In genomic region chr11:111388431-111388830, GRCh38 we compare ENCODE assay signal across 27 cellular contexts.
DNase-seq lines count a peak whose midpoint lies in the region; ATAC-seq and FAIRE-seq lines count a peak whose summit lies in the region.
"Had no signal": no experiment of that assay in that cellular context is flagged by ENCODE, and none has a peak within 500 bp of the region (broad histone marks: within the 10 kb centered on the region; RNA-seq: fewer than 3 reads in every experiment).

No MANE protein-coding gene starts in this region.

- H3K27ac Mint-ChIP-seq in stimulated activated memory B cell treated with anti-CD40 and anti-IgM and Interleukin-4, amounts not matched to agents 10 μg/mL and 1 μg/mL and 100 μg/mL, for 72 hours: peak overlapping the region; percentile 36

- H3K27me3 Mint-ChIP-seq in stimulated activated memory B cell treated with anti-CD40 and anti-IgM and Interleukin-4, amounts not matched to agents 10 μg/mL and 1 μg/mL and 100 μg/mL, for 72 hours: no peaks in the 10 kb centered on the region

- DNase-seq in HTR-8/SVneo (ENCODE audit: insufficient read length, low spot score) (peak; percentile 38), NCI-H226 (peak; percentile 38), astrocyte of the hippocampus (ENCODE audit: low read depth, low spot score) (peak; percentile 25), cerebellar nuclear complex (lab: John Stamatoyannopoulos, UW) (no peak), head of caudate nucleus (no peak)
- DNase-seq: activated CD4-positive, alpha-beta T cell treated with anti-CD3 and anti-CD28 coated beads, Interleukin-2, amount 50 U/mL, for 1 hour; activated gamma-delta T cell treated with Interleukin-2 at 50 U/mL for 16 hours; activated T-cell treated with anti-CD3 and anti-CD28 coated beads, Interleukin-2, amount 50 U/mL, for 4 hours; brain microvascular endothelial cell; effector CD8-positive, alpha-beta T cell; heart left ventricle; kidney; midbrain; naive thymus-derived CD8-positive, alpha-beta T cell; NCI-H1436; NCI-H2081 treated with DMSO at 0.1 percent for 48 hours; NCI-H446 treated with DMSO at 0.1 percent for 48 hours; NCI-H82; occipital lobe; OCI-M1; SHP77; stimulated activated CD8-positive, alpha-beta memory T cell treated with anti-CD3 and anti-CD28 coated beads, Interleukin-4, amount 100 ng/mL, for 48 hours; T-helper 9 cell had no signal

- no peak for FAIRE-seq in HTR-8/SVneo (lab: Jason Lieb, UNC)
- FAIRE-seq: H1, kidney, small intestine had no signal

- H3K4me1 Mint-ChIP-seq in stimulated activated memory B cell treated with anti-CD40 and anti-IgM and Interleukin-4, amounts not matched to agents 10 μg/mL and 1 μg/mL and 100 μg/mL, for 72 hours: peaks cover 23% of the 10 kb centered on the region

- intact Hi-C loops in head of caudate nucleus (cut with DNase I): no loop called here

- peaks cover 2% of the 10 kb centered on the region for H3K9me3 Mint-ChIP-seq in stimulated activated memory B cell treated with anti-CD40 and anti-IgM and Interleukin-4, amounts not matched to agents 10 μg/mL and 1 μg/mL and 100 μg/mL, for 72 hours
- H3K9me3 Mint-ChIP-seq: activated T-cell treated with anti-CD3 and anti-CD28 coated beads, Interleukin-2, amount 50 U/mL, for 4 hours had no signal

- ATAC-seq in stimulated activated memory B cell treated with anti-CD40 and anti-IgM and Interleukin-4, amounts not matched to agents 10 μg/mL and 1 μg/mL and 100 μg/mL, for 72 hours: no peak
- ATAC-seq in HG02759 (IDR thresholded peaks at IDR 0.05; ENCODE audit: unreplicated experiment): no peak
- ATAC-seq: activated T-cell treated with anti-CD3 and anti-CD28 coated beads, Interleukin-2, amount 50 U/mL, for 4 hours; heart left ventricle; naive thymus-derived CD8-positive, alpha-beta T cell had no signal

- peaks cover 5% of the 10 kb centered on the region for H3K36me3 Mint-ChIP-seq in stimulated activated memory B cell treated with anti-CD40 and anti-IgM and Interleukin-4, amounts not matched to agents 10 μg/mL and 1 μg/mL and 100 μg/mL, for 72 hours

- H3K4me3 Mint-ChIP-seq in stimulated activated memory B cell treated with anti-CD40 and anti-IgM and Interleukin-4, amounts not matched to agents 10 μg/mL and 1 μg/mL and 100 μg/mL, for 72 hours: no peak overlapping the region
- H3K4me3 Mint-ChIP-seq: activated T-cell treated with anti-CD3 and anti-CD28 coated beads, Interleukin-2, amount 50 U/mL, for 4 hours; naive thymus-derived CD8-positive, alpha-beta T cell had no signal

Comparison
In these comparisons a context has a peak if more than half of its experiments do, and no peak if none do; other contexts are left out.
1. DNase-seq: peak in HTR-8/SVneo (single experiment), NCI-H226 (single experiment) and astrocyte of the hippocampus (single experiment); none in cerebellar nuclear complex (0 of 2) and head of caudate nucleus (0 of 42).